ENCODE assay signal across 8 cellular contexts in genomic region chr22:25448435-25449051, GRCh38.
DNase-seq lines count a peak whose midpoint lies in the region; ATAC-seq and TF ChIP-seq lines count a peak whose summit lies in the region.

No MANE protein-coding gene starts in this region.

- no peaks in the 10 kb centered on the region for H3K36me3 ChIP-seq in neural progenitor cell

- H3K79me2 ChIP-seq in neural progenitor cell (ENCODE audit: low read depth), result peaks cover 57% of the 10 kb centered on the region

- H3K27ac ChIP-seq in neural progenitor cell, result no peak overlapping the region

- peaks cover 9% of the 10 kb centered on the region for H3K4me1 ChIP-seq in neural progenitor cell

- H3F3A ChIP-seq in neural progenitor cell (ENCODE audit: low read depth), result no peaks in the 10 kb centered on the region

- no peaks in the 10 kb centered on the region for H3K9me3 Mint-ChIP-seq in neural progenitor cell

- peak overlapping the region; percentile 97 for H3K4me3 Mint-ChIP-seq in neural progenitor cell

- ATAC-seq in HG02981 (IDR thresholded peaks at IDR 0.05; ENCODE audit: unreplicated experiment) (peak; percentile 8), GM19455 (IDR thresholded peaks at IDR 0.05; ENCODE audit: unreplicated experiment) (no peak)

- H3K4me2 ChIP-seq in neural progenitor cell, result peak overlapping the region; percentile 91

- peak; percentile 9 for DNase-seq in NCI-H748 (lab: John Stamatoyannopoulos, UW; ENCODE audit: unreplicated experiment)
- DNase-seq in NCI-H748 treated with DMSO at 0.1 percent for 48 hours (lab: John Stamatoyannopoulos, UW), result no peak
- peak; percentile 48 for DNase-seq in fibroblast of the aortic adventitia (ENCODE audit: low read depth)
- DNase-seq in neural progenitor cell (ENCODE audit: low spot score), result peak; percentile 28
- DNase-seq in GOT3 (lab: John Stamatoyannopoulos, UW), result no peak

- no peaks in the 10 kb centered on the region for H3K9me3 ChIP-seq in neural progenitor cell (ENCODE audit: low read depth)

- H4K20me1 ChIP-seq in neural progenitor cell (ENCODE audit: low read depth), result peaks cover 47% of the 10 kb centered on the region

- no peak overlapping the region for H2AFZ ChIP-seq in neural progenitor cell (replicated peaks)

- TF ChIP-seq CTCF in WI38 (IDR thresholded peaks at IDR 0.05; ENCODE audit: low read depth, low read length) (no peak), fibroblast of the aortic adventitia (IDR thresholded peaks at IDR 0.05; ENCODE audit: insufficient read depth, low read length) (no peak), neural progenitor cell (IDR thresholded peaks at IDR 0.05) (no peak)

- peaks cover 32% of the 10 kb centered on the region for H3K4me1 Mint-ChIP-seq in neural progenitor cell

- H3K9ac ChIP-seq in neural progenitor cell, result peak overlapping the region; percentile 59

- H3K36me3 Mint-ChIP-seq in neural progenitor cell, result peaks cover under 1% of the 10 kb centered on the region

- H3K27me3 ChIP-seq in neural progenitor cell, result no peaks in the 10 kb centered on the region

- H3K4me3 ChIP-seq in WI38 (ENCODE audit: low read depth, low read length), result peak overlapping the region; percentile 96
- H3K4me3 ChIP-seq in fibroblast of the aortic adventitia (ENCODE audit: low read depth, low read length), result peak overlapping the region; percentile 91
- peak overlapping the region; percentile 73 for H3K4me3 ChIP-seq in neural progenitor cell

- H3K27ac Mint-ChIP-seq in neural progenitor cell, result peak overlapping the region; percentile 93

- H3K27me3 Mint-ChIP-seq in neural progenitor cell (ENCODE audit: insufficient read depth, low read depth), result peaks cover 3% of the 10 kb centered on the region

Comparison
In these comparisons a context has a peak if more than half of its experiments do, and no peak if none do; other contexts are left out.
1. DNase-seq: peak in NCI-H748 (single experiment), fibroblast of the aortic adventitia (single experiment) and neural progenitor cell (single experiment); none in NCI-H748 treated with DMSO at 0.1 percent for 48 hours (single experiment) and GOT3 (single experiment).
2. Peak in every context shown above with its lines, with median percentiles within 50 percentile points of each other: H3K4me3 ChIP-seq.